In the genomic region with DNA sequence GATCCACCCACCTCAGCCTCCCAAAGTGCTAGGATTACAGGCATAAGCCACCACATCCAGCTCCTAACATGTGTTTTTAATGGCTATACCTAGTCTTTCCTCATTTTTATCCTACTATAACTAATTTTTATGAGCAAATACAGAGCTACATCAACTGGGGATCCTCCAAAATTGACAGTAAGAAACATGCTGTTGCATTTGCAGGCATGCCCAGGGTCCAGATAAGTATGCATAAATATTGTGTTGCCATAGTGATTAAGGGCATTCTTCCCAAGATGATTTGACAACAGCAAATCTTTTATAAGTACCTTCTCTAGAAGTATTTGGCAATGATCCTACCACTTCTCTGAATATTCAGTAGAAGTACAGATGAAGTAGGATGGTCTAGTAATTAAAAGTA, we compare ENCODE assay signal across 1 cellular context.
TF ChIP-seq lines count a peak whose summit lies in the region.

No MANE protein-coding gene starts in this region.

TF ChIP-seq in GM23338, 12 proteins besides CTCF, POLR2A, EP300 and RAD21:
- TF ChIP-seq ZNF462 (CRISPR knock-in tag; IDR thresholded peaks at IDR 0.05) (no peak), ZNF114 (CRISPR knock-in tag; IDR thresholded peaks at IDR 0.05) (no peak), CREB1 (CRISPR knock-in tag; IDR thresholded peaks at IDR 0.05; ENCODE audit: low read depth) (no peak), STAT1 (IDR thresholded peaks at IDR 0.05; ENCODE audit: unreplicated experiment) (no peak), EZH2 (IDR thresholded peaks at IDR 0.05; ENCODE audit: low read depth, unreplicated experiment) (no peak), ZNF331 (CRISPR knock-in tag; IDR thresholded peaks at IDR 0.05; ENCODE audit: low read depth) (no peak), EZH2phosphoT487 (IDR thresholded peaks at IDR 0.05; ENCODE audit: unreplicated experiment) (no peak), POLR2AphosphoS5 (IDR thresholded peaks at IDR 0.05; ENCODE audit: low read depth) (no peak), JUNB (IDR thresholded peaks at IDR 0.05; ENCODE audit: unreplicated experiment) (no peak), NANOG (IDR thresholded peaks at IDR 0.05; ENCODE audit: borderline replicate concordance) (no peak)
- TF ChIP-seq, protein P1, sequence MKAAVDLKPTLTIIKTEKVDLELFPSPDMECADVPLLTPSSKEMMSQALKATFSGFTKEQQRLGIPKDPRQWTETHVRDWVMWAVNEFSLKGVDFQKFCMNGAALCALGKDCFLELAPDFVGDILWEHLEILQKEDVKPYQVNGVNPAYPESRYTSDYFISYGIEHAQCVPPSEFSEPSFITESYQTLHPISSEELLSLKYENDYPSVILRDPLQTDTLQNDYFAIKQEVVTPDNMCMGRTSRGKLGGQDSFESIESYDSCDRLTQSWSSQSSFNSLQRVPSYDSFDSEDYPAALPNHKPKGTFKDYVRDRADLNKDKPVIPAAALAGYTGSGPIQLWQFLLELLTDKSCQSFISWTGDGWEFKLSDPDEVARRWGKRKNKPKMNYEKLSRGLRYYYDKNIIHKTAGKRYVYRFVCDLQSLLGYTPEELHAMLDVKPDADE (IDR thresholded peaks at IDR 0.05) = no peak
- TF ChIP-seq, protein P2, sequence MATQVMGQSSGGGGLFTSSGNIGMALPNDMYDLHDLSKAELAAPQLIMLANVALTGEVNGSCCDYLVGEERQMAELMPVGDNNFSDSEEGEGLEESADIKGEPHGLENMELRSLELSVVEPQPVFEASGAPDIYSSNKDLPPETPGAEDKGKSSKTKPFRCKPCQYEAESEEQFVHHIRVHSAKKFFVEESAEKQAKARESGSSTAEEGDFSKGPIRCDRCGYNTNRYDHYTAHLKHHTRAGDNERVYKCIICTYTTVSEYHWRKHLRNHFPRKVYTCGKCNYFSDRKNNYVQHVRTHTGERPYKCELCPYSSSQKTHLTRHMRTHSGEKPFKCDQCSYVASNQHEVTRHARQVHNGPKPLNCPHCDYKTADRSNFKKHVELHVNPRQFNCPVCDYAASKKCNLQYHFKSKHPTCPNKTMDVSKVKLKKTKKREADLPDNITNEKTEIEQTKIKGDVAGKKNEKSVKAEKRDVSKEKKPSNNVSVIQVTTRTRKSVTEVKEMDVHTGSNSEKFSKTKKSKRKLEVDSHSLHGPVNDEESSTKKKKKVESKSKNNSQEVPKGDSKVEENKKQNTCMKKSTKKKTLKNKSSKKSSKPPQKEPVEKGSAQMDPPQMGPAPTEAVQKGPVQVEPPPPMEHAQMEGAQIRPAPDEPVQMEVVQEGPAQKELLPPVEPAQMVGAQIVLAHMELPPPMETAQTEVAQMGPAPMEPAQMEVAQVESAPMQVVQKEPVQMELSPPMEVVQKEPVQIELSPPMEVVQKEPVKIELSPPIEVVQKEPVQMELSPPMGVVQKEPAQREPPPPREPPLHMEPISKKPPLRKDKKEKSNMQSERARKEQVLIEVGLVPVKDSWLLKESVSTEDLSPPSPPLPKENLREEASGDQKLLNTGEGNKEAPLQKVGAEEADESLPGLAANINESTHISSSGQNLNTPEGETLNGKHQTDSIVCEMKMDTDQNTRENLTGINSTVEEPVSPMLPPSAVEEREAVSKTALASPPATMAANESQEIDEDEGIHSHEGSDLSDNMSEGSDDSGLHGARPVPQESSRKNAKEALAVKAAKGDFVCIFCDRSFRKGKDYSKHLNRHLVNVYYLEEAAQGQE (IDR thresholded peaks at IDR 0.05; ENCODE audit: unreplicated experiment) = no peak
